In the genomic region with DNA sequence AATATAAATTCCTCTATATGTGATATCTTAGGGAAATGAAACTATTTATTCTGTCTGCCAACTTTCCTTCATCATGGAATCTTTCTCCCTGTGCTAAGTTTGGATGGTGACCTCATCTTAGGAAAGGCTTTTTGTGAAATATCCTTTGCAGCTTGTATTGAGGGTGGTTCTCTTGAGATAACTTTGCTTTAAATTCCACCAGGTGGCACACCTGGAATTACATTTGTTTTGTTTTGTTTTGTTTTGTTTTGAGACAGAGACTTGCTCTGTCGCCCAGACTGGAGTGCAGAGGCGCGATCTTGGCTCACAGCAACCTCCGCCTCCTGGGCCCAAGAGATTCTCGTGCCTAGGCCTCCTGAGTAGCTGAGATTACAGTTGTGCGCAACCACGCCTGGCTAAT, we compare ENCODE assay signal across 15 cellular contexts. TPM values are rescaled to one million over a fixed set of nuclear protein-coding genes. Genes with fewer than 3 reads are reported as not detected.
DNase-seq lines count a peak whose midpoint lies in the region; ATAC-seq, FAIRE-seq and TF ChIP-seq lines count a peak whose summit lies in the region.
"Had no signal": no experiment of that assay in that cellular context is flagged by ENCODE, and none has a peak within 500 bp of the region (broad histone marks: within the 10 kb centered on the region; RNA-seq: fewer than 3 reads in every experiment).

No MANE protein-coding gene starts in this region.

- no peak overlapping the region for H3K27ac ChIP-seq in C4-2B
- H3K27ac ChIP-seq: heart right ventricle had no signal

- DNase-seq in GM12865 (ENCODE audit: low read depth): peak; percentile 5
- DNase-seq in NAMALWA (ENCODE audit: low spot score): peak; percentile 23
- DNase-seq in fibroblast of pulmonary artery (ENCODE audit: low read depth): peak; percentile 35
- no peak for DNase-seq in RKO (ENCODE audit: low spot score)
- DNase-seq in RCC 7860 (ENCODE audit: low spot score): no peak
- DNase-seq in left ventricle myocardium superior: no peak
- DNase-seq: effector memory CD8-positive, alpha-beta T cell; heart right ventricle; NCI-H1436 had no signal

- TF ChIP-seq CTCF in C4-2B (conservative IDR thresholded peaks at IDR 0.05): peak; percentile 38
- peak; percentile 4 for TF ChIP-seq CTCF in GM12865 (IDR thresholded peaks at IDR 0.05; ENCODE audit: insufficient read depth, low read depth, low read length, missing control alignments)
- no peak for TF ChIP-seq CTCF in fibroblast of pulmonary artery (IDR thresholded peaks at IDR 0.05; ENCODE audit: low read length, missing control alignments)

- FAIRE-seq in RCC 7860 (lab: Jason Lieb, UNC): no peak
- FAIRE-seq: astrocyte had no signal

- no peaks in the 10 kb centered on the region for H3K36me3 Mint-ChIP-seq in activated T-helper 17 cell treated with anti-CD3 and anti-CD28 coated beads, Interleukin-2, amount 50 U/mL, for 72 hours (ENCODE audit: low read depth)
- H3K36me3 Mint-ChIP-seq: CD4-positive, alpha-beta memory T cell had no signal

- no peak overlapping the region for H3K4me3 Mint-ChIP-seq in activated T-helper 17 cell treated with anti-CD3 and anti-CD28 coated beads, Interleukin-2, amount 50 U/mL, for 72 hours

- no peak overlapping the region for H3K27ac Mint-ChIP-seq in activated T-helper 17 cell treated with anti-CD3 and anti-CD28 coated beads, Interleukin-2, amount 50 U/mL, for 72 hours

- H3K27me3 Mint-ChIP-seq in activated T-helper 17 cell treated with anti-CD3 and anti-CD28 coated beads, Interleukin-2, amount 50 U/mL, for 72 hours: peaks cover 22% of the 10 kb centered on the region

- H3K9me3 Mint-ChIP-seq in activated T-helper 17 cell treated with anti-CD3 and anti-CD28 coated beads, Interleukin-2, amount 50 U/mL, for 72 hours: no peaks in the 10 kb centered on the region
- H3K9me3 Mint-ChIP-seq: effector memory CD8-positive, alpha-beta T cell had no signal

- intact Hi-C loops in left ventricle myocardium superior (cut with micrococcal nuclease): no loop called here

- H3K4me3 ChIP-seq in GM12865 (ENCODE audit: low read depth, low read length) (no peak overlapping the region), fibroblast of pulmonary artery (replicated peaks; ENCODE audit: low read depth, low read length) (no peak overlapping the region)
- H3K4me3 ChIP-seq: heart right ventricle, lung had no signal

- ATAC-seq in activated T-helper 17 cell treated with anti-CD3 and anti-CD28 coated beads, Interleukin-2, amount 50 U/mL, for 72 hours (replicated peaks): no peak
- ATAC-seq in left ventricle myocardium superior: no peak
- ATAC-seq: effector memory CD8-positive, alpha-beta T cell had no signal

- peaks cover 19% of the 10 kb centered on the region for H3K4me1 Mint-ChIP-seq in activated T-helper 17 cell treated with anti-CD3 and anti-CD28 coated beads, Interleukin-2, amount 50 U/mL, for 72 hours

RNA-seq across cellular contexts. Expression of a gene that starts 7.6 kb away (rescaled TPM):
- not detected for total RNA-seq in activated T-helper 17 cell treated with anti-CD3 and anti-CD28 coated beads, Interleukin-2, amount 50 U/mL, for 72 hours
- not detected for total RNA-seq in left ventricle myocardium superior
- total RNA-seq: astrocyte; CD4-positive, alpha-beta memory T cell; heart right ventricle; osteoblast had no signal

RNA-seq across cellular contexts. Expression of a gene that starts 43.1 kb away (rescaled TPM):
- not detected for total RNA-seq in activated T-helper 17 cell treated with anti-CD3 and anti-CD28 coated beads, Interleukin-2, amount 50 U/mL, for 72 hours
- total RNA-seq in left ventricle myocardium superior: 0.74 TPM
- total RNA-seq: astrocyte; CD4-positive, alpha-beta memory T cell; osteoblast had no signal

Comparison
In these comparisons a context has a peak if more than half of its experiments do, and no peak if none do; other contexts are left out.
1. DNase-seq: peak in GM12865 (single experiment), NAMALWA (single experiment) and fibroblast of pulmonary artery (single experiment); none in RKO (single experiment), RCC 7860 (single experiment) and left ventricle myocardium superior (single experiment).